ENCODE assay signal across 1 cellular context in the genomic region with DNA sequence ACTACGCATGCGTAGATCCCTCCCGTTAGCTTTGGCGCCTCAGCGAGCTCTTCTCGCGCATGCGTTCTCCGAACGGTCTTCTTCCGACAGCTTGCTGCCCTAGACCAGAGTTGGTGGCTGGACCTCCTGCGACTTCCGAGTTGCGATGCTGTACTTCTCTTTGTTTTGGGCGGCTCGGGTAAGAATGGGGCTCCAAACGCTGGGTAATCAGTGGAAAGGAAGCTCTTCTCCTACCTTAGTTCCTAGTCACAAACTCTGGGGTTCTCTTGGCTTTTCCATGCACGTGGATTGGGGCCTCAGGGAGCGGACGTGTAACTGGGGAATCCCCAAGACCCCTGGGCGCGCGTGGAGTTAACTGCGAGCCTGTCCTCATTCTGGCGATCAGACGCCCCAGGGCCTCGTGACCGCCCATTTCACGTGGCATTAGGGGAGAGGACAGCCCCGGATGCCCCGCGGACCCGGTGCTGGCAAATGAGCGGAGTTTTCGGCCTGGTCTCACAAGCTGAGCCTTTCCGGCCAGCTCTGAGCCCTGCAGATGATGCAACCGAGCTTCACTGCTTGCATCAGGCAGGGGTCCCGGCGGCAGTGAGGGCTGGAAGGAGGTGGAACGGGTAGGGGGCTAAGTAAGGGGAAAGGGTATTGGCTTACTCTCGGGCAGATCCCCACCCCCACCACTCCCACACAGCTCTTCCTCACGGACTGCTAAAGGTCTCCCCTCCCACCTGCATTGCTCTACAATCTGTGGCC.
TF ChIP-seq lines count a peak whose summit lies in the region.

A gene (plus strand): TSS at position 78 of the 747 bp plus-strand sequence. CDS start 68 bp downstream, at position 146.

TF ChIP-seq in HEK293, 187 proteins besides CTCF, POLR2A, EP300 and RAD21 (continued from another document and continues in another):
- TF ChIP-seq, protein P1, sequence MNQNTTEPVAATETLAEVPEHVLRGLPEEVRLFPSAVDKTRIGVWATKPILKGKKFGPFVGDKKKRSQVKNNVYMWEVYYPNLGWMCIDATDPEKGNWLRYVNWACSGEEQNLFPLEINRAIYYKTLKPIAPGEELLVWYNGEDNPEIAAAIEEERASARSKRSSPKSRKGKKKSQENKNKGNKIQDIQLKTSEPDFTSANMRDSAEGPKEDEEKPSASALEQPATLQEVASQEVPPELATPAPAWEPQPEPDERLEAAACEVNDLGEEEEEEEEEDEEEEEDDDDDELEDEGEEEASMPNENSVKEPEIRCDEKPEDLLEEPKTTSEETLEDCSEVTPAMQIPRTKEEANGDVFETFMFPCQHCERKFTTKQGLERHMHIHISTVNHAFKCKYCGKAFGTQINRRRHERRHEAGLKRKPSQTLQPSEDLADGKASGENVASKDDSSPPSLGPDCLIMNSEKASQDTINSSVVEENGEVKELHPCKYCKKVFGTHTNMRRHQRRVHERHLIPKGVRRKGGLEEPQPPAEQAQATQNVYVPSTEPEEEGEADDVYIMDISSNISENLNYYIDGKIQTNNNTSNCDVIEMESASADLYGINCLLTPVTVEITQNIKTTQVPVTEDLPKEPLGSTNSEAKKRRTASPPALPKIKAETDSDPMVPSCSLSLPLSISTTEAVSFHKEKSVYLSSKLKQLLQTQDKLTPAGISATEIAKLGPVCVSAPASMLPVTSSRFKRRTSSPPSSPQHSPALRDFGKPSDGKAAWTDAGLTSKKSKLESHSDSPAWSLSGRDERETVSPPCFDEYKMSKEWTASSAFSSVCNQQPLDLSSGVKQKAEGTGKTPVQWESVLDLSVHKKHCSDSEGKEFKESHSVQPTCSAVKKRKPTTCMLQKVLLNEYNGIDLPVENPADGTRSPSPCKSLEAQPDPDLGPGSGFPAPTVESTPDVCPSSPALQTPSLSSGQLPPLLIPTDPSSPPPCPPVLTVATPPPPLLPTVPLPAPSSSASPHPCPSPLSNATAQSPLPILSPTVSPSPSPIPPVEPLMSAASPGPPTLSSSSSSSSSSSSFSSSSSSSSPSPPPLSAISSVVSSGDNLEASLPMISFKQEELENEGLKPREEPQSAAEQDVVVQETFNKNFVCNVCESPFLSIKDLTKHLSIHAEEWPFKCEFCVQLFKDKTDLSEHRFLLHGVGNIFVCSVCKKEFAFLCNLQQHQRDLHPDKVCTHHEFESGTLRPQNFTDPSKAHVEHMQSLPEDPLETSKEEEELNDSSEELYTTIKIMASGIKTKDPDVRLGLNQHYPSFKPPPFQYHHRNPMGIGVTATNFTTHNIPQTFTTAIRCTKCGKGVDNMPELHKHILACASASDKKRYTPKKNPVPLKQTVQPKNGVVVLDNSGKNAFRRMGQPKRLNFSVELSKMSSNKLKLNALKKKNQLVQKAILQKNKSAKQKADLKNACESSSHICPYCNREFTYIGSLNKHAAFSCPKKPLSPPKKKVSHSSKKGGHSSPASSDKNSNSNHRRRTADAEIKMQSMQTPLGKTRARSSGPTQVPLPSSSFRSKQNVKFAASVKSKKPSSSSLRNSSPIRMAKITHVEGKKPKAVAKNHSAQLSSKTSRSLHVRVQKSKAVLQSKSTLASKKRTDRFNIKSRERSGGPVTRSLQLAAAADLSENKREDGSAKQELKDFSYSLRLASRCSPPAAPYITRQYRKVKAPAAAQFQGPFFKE (tag by site-specific recombination; IDR thresholded peaks at IDR 0.05; ENCODE audit: borderline replicate concordance): no peak
- TF ChIP-seq ZNF221 (tag by site-specific recombination; IDR thresholded peaks at IDR 0.05; ENCODE audit: borderline replicate concordance): no peak
- no peak for TF ChIP-seq ZNF175 (tag by site-specific recombination; IDR thresholded peaks at IDR 0.05)
- TF ChIP-seq KLF16 (tag by site-specific recombination; IDR thresholded peaks at IDR 0.05): peak; percentile 72
- TF ChIP-seq, protein P2, sequence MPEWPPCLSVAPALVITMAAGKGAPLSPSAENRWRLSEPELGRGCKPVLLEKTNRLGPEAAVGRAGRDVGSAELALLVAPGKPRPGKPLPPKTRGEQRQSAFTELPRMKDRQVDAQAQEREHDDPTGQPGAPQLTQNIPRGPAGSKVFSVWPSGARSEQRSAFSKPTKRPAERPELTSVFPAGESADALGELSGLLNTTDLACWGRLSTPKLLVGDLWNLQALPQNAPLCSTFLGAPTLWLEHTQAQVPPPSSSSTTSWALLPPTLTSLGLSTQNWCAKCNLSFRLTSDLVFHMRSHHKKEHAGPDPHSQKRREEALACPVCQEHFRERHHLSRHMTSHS (tag by site-specific recombination; IDR thresholded peaks at IDR 0.05): 0 out of 2 replicates have a peak, but pooled peaks have one; percentile 45
- TF ChIP-seq ZBTB21 (tag by site-specific recombination; IDR thresholded peaks at IDR 0.05): 0 out of 2 replicates have a peak, but pooled peaks have one; percentile 9
- TF ChIP-seq ZNF707 (tag by site-specific recombination; IDR thresholded peaks at IDR 0.05): no peak
- no peak for TF ChIP-seq GFI1B (tag by site-specific recombination; IDR thresholded peaks at IDR 0.05)
- no peak for TF ChIP-seq YY1 (tag by site-specific recombination; IDR thresholded peaks at IDR 0.05)
- TF ChIP-seq, protein P3, sequence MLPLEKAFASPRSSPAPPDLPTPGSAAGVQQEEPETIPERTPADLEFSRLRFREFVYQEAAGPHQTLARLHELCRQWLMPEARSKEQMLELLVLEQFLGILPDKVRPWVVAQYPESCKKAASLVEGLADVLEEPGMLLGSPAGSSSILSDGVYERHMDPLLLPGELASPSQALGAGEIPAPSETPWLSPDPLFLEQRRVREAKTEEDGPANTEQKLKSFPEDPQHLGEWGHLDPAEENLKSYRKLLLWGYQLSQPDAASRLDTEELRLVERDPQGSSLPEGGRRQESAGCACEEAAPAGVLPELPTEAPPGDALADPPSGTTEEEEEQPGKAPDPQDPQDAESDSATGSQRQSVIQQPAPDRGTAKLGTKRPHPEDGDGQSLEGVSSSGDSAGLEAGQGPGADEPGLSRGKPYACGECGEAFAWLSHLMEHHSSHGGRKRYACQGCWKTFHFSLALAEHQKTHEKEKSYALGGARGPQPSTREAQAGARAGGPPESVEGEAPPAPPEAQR (tag by site-specific recombination; IDR thresholded peaks at IDR 0.05): no peak
- TF ChIP-seq MEIS1 (CRISPR knock-in tag; IDR thresholded peaks at IDR 0.05; ENCODE audit: borderline replicate concordance): no peak
- TF ChIP-seq ZNF510 (tag by site-specific recombination; IDR thresholded peaks at IDR 0.05; ENCODE audit: insufficient replicate concordance): no peak
- TF ChIP-seq ZNF302 (tag by site-specific recombination; IDR thresholded peaks at IDR 0.05; ENCODE audit: low read depth): no peak
- TF ChIP-seq, protein P4, sequence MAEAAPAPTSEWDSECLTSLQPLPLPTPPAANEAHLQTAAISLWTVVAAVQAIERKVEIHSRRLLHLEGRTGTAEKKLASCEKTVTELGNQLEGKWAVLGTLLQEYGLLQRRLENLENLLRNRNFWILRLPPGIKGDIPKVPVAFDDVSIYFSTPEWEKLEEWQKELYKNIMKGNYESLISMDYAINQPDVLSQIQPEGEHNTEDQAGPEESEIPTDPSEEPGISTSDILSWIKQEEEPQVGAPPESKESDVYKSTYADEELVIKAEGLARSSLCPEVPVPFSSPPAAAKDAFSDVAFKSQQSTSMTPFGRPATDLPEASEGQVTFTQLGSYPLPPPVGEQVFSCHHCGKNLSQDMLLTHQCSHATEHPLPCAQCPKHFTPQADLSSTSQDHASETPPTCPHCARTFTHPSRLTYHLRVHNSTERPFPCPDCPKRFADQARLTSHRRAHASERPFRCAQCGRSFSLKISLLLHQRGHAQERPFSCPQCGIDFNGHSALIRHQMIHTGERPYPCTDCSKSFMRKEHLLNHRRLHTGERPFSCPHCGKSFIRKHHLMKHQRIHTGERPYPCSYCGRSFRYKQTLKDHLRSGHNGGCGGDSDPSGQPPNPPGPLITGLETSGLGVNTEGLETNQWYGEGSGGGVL (tag by site-specific recombination; IDR thresholded peaks at IDR 0.05): peak; percentile 95
- TF ChIP-seq ZNF169 (tag by site-specific recombination; IDR thresholded peaks at IDR 0.05): no peak
- TF ChIP-seq, protein P5, sequence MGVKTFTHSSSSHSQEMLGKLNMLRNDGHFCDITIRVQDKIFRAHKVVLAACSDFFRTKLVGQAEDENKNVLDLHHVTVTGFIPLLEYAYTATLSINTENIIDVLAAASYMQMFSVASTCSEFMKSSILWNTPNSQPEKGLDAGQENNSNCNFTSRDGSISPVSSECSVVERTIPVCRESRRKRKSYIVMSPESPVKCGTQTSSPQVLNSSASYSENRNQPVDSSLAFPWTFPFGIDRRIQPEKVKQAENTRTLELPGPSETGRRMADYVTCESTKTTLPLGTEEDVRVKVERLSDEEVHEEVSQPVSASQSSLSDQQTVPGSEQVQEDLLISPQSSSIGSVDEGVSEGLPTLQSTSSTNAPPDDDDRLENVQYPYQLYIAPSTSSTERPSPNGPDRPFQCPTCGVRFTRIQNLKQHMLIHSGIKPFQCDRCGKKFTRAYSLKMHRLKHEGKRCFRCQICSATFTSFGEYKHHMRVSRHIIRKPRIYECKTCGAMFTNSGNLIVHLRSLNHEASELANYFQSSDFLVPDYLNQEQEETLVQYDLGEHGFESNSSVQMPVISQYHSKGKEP (tag by site-specific recombination; IDR thresholded peaks at IDR 0.05): no peak; the same call in 1 of the 2 replicates
- peak; percentile 88 for TF ChIP-seq ZNF660 (tag by site-specific recombination; IDR thresholded peaks at IDR 0.05)
- TF ChIP-seq, protein P6, sequence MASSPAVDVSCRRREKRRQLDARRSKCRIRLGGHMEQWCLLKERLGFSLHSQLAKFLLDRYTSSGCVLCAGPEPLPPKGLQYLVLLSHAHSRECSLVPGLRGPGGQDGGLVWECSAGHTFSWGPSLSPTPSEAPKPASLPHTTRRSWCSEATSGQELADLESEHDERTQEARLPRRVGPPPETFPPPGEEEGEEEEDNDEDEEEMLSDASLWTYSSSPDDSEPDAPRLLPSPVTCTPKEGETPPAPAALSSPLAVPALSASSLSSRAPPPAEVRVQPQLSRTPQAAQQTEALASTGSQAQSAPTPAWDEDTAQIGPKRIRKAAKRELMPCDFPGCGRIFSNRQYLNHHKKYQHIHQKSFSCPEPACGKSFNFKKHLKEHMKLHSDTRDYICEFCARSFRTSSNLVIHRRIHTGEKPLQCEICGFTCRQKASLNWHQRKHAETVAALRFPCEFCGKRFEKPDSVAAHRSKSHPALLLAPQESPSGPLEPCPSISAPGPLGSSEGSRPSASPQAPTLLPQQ (tag by site-specific recombination; IDR thresholded peaks at IDR 0.05): peak; percentile 78
- TF ChIP-seq SP3 (tag by site-specific recombination; IDR thresholded peaks at IDR 0.05): peak; percentile 87
- TF ChIP-seq, protein P7, sequence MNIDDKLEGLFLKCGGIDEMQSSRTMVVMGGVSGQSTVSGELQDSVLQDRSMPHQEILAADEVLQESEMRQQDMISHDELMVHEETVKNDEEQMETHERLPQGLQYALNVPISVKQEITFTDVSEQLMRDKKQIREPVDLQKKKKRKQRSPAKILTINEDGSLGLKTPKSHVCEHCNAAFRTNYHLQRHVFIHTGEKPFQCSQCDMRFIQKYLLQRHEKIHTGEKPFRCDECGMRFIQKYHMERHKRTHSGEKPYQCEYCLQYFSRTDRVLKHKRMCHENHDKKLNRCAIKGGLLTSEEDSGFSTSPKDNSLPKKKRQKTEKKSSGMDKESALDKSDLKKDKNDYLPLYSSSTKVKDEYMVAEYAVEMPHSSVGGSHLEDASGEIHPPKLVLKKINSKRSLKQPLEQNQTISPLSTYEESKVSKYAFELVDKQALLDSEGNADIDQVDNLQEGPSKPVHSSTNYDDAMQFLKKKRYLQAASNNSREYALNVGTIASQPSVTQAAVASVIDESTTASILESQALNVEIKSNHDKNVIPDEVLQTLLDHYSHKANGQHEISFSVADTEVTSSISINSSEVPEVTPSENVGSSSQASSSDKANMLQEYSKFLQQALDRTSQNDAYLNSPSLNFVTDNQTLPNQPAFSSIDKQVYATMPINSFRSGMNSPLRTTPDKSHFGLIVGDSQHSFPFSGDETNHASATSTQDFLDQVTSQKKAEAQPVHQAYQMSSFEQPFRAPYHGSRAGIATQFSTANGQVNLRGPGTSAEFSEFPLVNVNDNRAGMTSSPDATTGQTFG (tag by site-specific recombination; IDR thresholded peaks at IDR 0.05; ENCODE audit: borderline replicate concordance): no peak
- TF ChIP-seq ZNF792 (tag by site-specific recombination; IDR thresholded peaks at IDR 0.05): no peak
- TF ChIP-seq, protein P8, sequence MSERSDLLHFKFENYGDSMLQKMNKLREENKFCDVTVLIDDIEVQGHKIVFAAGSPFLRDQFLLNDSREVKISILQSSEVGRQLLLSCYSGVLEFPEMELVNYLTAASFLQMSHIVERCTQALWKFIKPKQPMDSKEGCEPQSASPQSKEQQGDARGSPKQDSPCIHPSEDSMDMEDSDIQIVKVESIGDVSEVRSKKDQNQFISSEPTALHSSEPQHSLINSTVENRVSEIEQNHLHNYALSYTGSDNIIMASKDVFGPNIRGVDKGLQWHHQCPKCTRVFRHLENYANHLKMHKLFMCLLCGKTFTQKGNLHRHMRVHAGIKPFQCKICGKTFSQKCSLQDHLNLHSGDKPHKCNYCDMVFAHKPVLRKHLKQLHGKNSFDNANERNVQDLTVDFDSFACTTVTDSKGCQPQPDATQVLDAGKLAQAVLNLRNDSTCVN (tag by site-specific recombination; optimal IDR thresholded peaks at IDR 0.05): peak; percentile 26
- TF ChIP-seq SP2 (tag by site-specific recombination; IDR thresholded peaks at IDR 0.05): peak; percentile 45; the same call in 1 of the 2 replicates
- TF ChIP-seq ZNF354C (tag by site-specific recombination; IDR thresholded peaks at IDR 0.05; ENCODE audit: borderline replicate concordance, low read depth): no peak
- TF ChIP-seq KLF8 (tag by site-specific recombination; IDR thresholded peaks at IDR 0.05): 0 out of 2 replicates have a peak, but pooled peaks have one; percentile 15
- no peak for TF ChIP-seq ZNF391 (tag by site-specific recombination; IDR thresholded peaks at IDR 0.05; ENCODE audit: borderline replicate concordance, low read depth)
- TF ChIP-seq ZNF202 (tag by site-specific recombination; IDR thresholded peaks at IDR 0.05; ENCODE audit: borderline replicate concordance): no peak
- TF ChIP-seq, protein P9, sequence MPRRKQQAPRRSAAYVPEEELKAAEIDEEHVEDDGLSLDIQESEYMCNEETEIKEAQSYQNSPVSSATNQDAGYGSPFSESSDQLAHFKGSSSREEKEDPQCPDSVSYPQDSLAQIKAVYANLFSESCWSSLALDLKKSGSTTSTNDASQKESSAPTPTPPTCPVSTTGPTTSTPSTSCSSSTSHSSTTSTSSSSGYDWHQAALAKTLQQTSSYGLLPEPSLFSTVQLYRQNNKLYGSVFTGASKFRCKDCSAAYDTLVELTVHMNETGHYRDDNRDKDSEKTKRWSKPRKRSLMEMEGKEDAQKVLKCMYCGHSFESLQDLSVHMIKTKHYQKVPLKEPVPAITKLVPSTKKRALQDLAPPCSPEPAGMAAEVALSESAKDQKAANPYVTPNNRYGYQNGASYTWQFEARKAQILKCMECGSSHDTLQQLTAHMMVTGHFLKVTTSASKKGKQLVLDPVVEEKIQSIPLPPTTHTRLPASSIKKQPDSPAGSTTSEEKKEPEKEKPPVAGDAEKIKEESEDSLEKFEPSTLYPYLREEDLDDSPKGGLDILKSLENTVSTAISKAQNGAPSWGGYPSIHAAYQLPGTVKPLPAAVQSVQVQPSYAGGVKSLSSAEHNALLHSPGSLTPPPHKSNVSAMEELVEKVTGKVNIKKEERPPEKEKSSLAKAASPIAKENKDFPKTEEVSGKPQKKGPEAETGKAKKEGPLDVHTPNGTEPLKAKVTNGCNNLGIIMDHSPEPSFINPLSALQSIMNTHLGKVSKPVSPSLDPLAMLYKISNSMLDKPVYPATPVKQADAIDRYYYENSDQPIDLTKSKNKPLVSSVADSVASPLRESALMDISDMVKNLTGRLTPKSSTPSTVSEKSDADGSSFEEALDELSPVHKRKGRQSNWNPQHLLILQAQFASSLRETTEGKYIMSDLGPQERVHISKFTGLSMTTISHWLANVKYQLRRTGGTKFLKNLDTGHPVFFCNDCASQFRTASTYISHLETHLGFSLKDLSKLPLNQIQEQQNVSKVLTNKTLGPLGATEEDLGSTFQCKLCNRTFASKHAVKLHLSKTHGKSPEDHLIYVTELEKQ (tag by site-specific recombination; IDR thresholded peaks at IDR 0.05; ENCODE audit: borderline replicate concordance): no peak
